1 cellular context compared by ENCODE assay signal in the genomic region with DNA sequence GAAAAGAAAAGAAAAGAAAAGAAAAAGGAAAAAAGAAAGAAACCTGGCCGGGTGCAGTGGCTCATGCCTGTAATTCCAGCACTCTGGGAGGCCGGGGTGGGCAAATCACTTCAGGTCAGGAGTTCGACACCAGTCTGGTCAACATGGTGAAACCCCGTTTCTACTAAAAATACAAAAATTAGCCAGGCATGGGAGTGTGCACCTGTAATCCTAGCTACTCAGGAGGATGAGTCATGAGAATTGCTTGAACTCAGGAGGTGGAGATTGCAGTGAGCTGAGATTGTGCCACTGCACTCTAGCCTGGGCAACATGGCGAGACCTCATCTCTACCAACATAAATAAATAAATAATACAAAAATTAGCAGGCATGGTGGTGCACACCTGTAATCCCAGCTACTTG.
TF ChIP-seq lines count a peak whose summit lies in the region.
"Not testable (repeated sequence)": the region's sequence is repeated elsewhere in the genome, so short reads cannot be mapped to it uniquely, and the experiment has no call there.

No MANE protein-coding gene starts in this region.

TF ChIP-seq in K562, 482 proteins besides CTCF, POLR2A, EP300 and RAD21:
- peak; percentile 71 to 77 for TF ChIP-seq KDM1A (IDR thresholded peaks at IDR 0.05)
- TF ChIP-seq RCOR1 (IDR thresholded peaks at IDR 0.05; ENCODE audit: borderline replicate concordance in 1 of 2, low read depth in 2 of 2, low read length in 2 of 2) = 0 out of 4 replicates have a peak, but pooled peaks of 1 of the 2 experiments have one; percentile 13
- TF ChIP-seq ATF3 (IDR thresholded peaks at IDR 0.05) = peak; percentile 28; the same call in 1 of the 2 replicates
- TF ChIP-seq ATF3 (CRISPR knock-in tag; conservative IDR thresholded peaks at IDR 0.05) = not testable (repeated sequence)
- peak; percentile 5; the same call in 1 of the 2 replicates for TF ChIP-seq CBFA2T3 (IDR thresholded peaks at IDR 0.05)
